ENCODE assay signal across 1 cellular context in genomic region chr2:11540148-11540995, GRCh38.
TF ChIP-seq lines count a peak whose summit lies in the region.

No MANE protein-coding gene starts in this region.

TF ChIP-seq in HEK293, 187 proteins besides CTCF, POLR2A, EP300 and RAD21 (continued from another document):
- TF ChIP-seq KLF9 (tag by site-specific recombination; IDR thresholded peaks at IDR 0.05; ENCODE audit: low read depth) (no peak), ZNF624 (tag by site-specific recombination; IDR thresholded peaks at IDR 0.05) (no peak), ZSCAN30 (tag by site-specific recombination; IDR thresholded peaks at IDR 0.05) (no peak), SP7 (tag by site-specific recombination; IDR thresholded peaks at IDR 0.05) (0 out of 2 replicates have a peak, but pooled peaks have one; percentile 22), ZBTB11 (tag by site-specific recombination; conservative IDR thresholded peaks at IDR 0.05; ENCODE audit: low read depth) (no peak), ZNF548 (tag by site-specific recombination; IDR thresholded peaks at IDR 0.05) (no peak), GLIS2 (tag by site-specific recombination; IDR thresholded peaks at IDR 0.05) (no peak), ZBTB48 (tag by site-specific recombination; IDR thresholded peaks at IDR 0.05) (no peak), ZFP41 (tag by site-specific recombination; IDR thresholded peaks at IDR 0.05; ENCODE audit: borderline replicate concordance) (no peak)
